Comparison of ENCODE assay signal across 8 cellular contexts in the genomic region with DNA sequence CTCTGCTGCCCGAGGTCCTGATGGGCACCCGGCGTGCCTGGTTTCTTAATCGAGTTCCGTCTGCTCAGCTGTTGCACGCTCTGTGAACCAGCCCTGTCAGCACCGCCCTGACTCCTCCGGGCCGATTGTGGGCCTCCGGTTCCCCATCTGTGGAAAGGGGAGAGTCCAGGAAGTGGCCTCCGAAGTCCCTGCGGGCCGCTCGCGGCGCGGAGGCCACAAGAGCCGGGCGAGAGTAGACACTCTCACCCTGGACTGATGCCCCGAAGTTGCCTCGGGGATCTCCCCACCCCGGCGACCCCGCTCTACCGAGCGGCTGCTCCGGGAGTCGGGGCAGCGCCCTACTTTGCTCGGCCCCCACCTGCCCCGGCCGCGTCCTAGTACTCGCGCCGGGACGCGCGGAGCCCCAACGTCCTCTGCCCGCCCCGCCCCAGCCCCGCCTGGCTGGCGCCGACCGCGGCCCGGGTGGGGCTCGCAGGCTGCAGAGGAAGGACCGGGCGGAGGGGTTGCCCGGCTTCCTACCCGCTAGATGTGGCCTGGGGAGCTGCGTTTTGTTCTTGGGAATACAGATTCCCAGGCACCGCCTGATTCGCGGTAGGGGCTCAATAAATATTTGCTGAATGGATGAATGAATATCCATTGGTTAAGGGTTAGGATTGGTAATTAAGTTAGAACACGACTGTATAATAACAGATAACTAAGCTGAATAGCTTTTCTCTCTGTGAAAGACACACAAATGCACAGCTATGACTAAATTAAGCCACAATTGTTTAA. TPM values are rescaled to one million over a fixed set of nuclear protein-coding genes. Genes with fewer than 3 reads are reported as not detected.
DNase-seq lines count a peak whose midpoint lies in the region; ATAC-seq and TF ChIP-seq lines count a peak whose summit lies in the region.

No MANE protein-coding gene starts in this region.

- H3K36me3 Mint-ChIP-seq in IgD-negative memory B cell (no peaks in the 10 kb centered on the region), nephron (ENCODE audit: low read depth) (no peaks in the 10 kb centered on the region)

- H3K27ac Mint-ChIP-seq in IgD-negative memory B cell: peak overlapping the region; percentile 91 to 95 (median 92)
- H3K27ac Mint-ChIP-seq in nephron: peak overlapping the region; percentile 84 to 95 (median 93)

- ATAC-seq in GM21723 (IDR thresholded peaks at IDR 0.05; ENCODE audit: unreplicated experiment): peak; percentile 38

- TF ChIP-seq CTCF in fibroblast of pulmonary artery (IDR thresholded peaks at IDR 0.05; ENCODE audit: low read length, missing control alignments): no peak
- TF ChIP-seq CTCF in nephron (IDR thresholded peaks at IDR 0.05; ENCODE audit: unreplicated experiment in 3 of 3): no peak
- no peak for TF ChIP-seq CTCF in thyroid gland (IDR thresholded peaks at IDR 0.05)

- H3K4me3 Mint-ChIP-seq in IgD-negative memory B cell (peak overlapping the region; percentile 90 to 93 (median 92)), nephron (peak overlapping the region; percentile 89 to 92 (median 90))

- peak in 1 of 2 donors; percentile 56 for TF ChIP-seq POLR2A in thyroid gland (IDR thresholded peaks at IDR 0.05)

- H3K4me1 ChIP-seq in thyroid gland: peaks cover 5 to 28% of the 10 kb centered on the region in 2 donors

- 1% methylated on average over 22 to 38 of the region's 58 CpGs for WGBS in thyroid gland, 2 donors

- intact Hi-C loops in thyroid gland (cut with DNase I): loop anchor here (5.0 kb wide), 1 partner anchor 42 kb away; no protein-coding TSS in a partner anchor

- H3K27me3 Mint-ChIP-seq in IgD-negative memory B cell (no peaks in the 10 kb centered on the region), nephron (ENCODE audit: low read depth) (no peaks in the 10 kb centered on the region)

- H3K27ac ChIP-seq in thyroid gland: peak overlapping the region; percentile 90 to 100 (median 99)

- H3K4me1 Mint-ChIP-seq in IgD-negative memory B cell (peaks cover 15 to 29% (median 29%) of the 10 kb centered on the region in 3 donors), nephron (peaks cover 28% of the 10 kb centered on the region)

- H3K9me3 Mint-ChIP-seq in IgD-negative memory B cell (no peaks in the 10 kb centered on the region), nephron (no peaks in the 10 kb centered on the region)

- DNase-seq in EL: peak; percentile 71
- DNase-seq in OCI-M1 (lab: John Stamatoyannopoulos, UW): peak; percentile 92
- DNase-seq in activated T-helper 9 cell treated with anti-CD3 and anti-CD28 coated beads, Interleukin-2, amount 50 U/mL, for 16 hours (ENCODE audit: low read depth): peak; percentile 34
- peak; percentile 41 for DNase-seq in fibroblast of pulmonary artery (ENCODE audit: low read depth)
- peak; percentile 65 to 67 for DNase-seq in thyroid gland

- no peaks in the 10 kb centered on the region for H3K36me3 ChIP-seq in thyroid gland

- H3K4me3 ChIP-seq in fibroblast of pulmonary artery (replicated peaks; ENCODE audit: low read depth, low read length) (peak overlapping the region; percentile 78), thyroid gland (replicated peaks in 1 of 3) (peak overlapping the region; percentile 14 to 71 (median 16))

- H3K9me3 ChIP-seq in thyroid gland: no peaks in the 10 kb centered on the region

- H3K27me3 ChIP-seq in thyroid gland: no peaks in the 10 kb centered on the region

RNA-seq across cellular contexts. Expression of a gene that starts 0.9 kb away (rescaled TPM):
- polyA plus RNA-seq in IgD-negative memory B cell: 0.21 TPM
- 1 to 10 TPM; 1.2 to 1.8 (median 1.7) TPM for total RNA-seq in thyroid gland

RNA-seq across cellular contexts. Expression of a gene that starts 30.9 kb away (rescaled TPM):
- polyA plus RNA-seq in IgD-negative memory B cell: 7.4 TPM
- total RNA-seq in thyroid gland: 10 to 100 TPM; 18.4 to 24.1 (median 20.8) TPM

RNA-seq across cellular contexts. Expression of a gene that starts 35.6 kb away (rescaled TPM):
- polyA plus RNA-seq in IgD-negative memory B cell: 11.0 TPM
- 10 to 100 TPM; 39.1 to 53.3 (median 46.1) TPM for total RNA-seq in thyroid gland

Comparison
In these comparisons a context has a peak if more than half of its experiments do, and no peak if none do; other contexts are left out.
1. Peak in every context shown above with its lines: DNase-seq, ATAC-seq, H3K4me3 ChIP-seq and H3K27ac ChIP-seq.
2. DNase-seq: peak in every context shown above with its lines; median percentile 92 in OCI-M1; 71 in EL; 66 in thyroid gland; 41 in fibroblast of pulmonary artery; 34 in activated T-helper 9 cell treated with anti-CD3 and anti-CD28 coated beads, Interleukin-2, amount 50 U/mL, for 16 hours.